Comparison of ENCODE assay signal across 9 cellular contexts in the genomic region with DNA sequence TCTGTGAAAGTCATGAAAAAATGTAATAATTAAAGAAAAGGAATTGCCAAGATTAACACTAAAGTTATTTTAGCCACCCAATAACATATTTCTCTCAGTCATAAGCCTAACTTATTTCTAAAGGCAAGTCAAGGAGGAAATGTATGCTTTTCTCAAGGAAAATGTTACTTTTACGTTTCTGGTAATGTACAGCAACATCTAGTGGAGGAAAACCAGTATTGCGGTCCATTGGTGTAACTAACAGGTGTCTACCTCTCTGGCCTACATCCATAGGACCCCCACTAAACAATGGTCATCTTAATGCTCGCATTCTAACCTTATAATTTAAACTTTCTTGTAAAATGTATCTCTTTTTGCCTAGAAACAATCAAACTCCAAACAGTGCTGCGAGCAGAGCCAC.
DNase-seq lines count a peak whose midpoint lies in the region; TF ChIP-seq lines count a peak whose summit lies in the region.
"Had no signal": no experiment of that assay in that cellular context is flagged by ENCODE, and none has a peak within 500 bp of the region (broad histone marks: within the 10 kb centered on the region; RNA-seq: fewer than 3 reads in every experiment).

No MANE protein-coding gene starts in this region.

- TF ChIP-seq CTCF in GM06990 (IDR thresholded peaks at IDR 0.05; ENCODE audit: insufficient read depth, low read length, poor library complexity, severe bottlenecking), result peak; percentile 48
- TF ChIP-seq CTCF in HL-60 (IDR thresholded peaks at IDR 0.05; ENCODE audit: insufficient read depth, low read length), result peak; percentile 36

- no peak overlapping the region for H3K4me3 ChIP-seq in GM06990 (replicated peaks; ENCODE audit: low read depth, low read length)
- no peak overlapping the region for H3K4me3 ChIP-seq in HL-60 (replicated peaks; ENCODE audit: insufficient read depth, low read length)
- H3K4me3 ChIP-seq: lung had no signal

- H3K36me3 ChIP-seq in GM06990 (ENCODE audit: control insufficient read depth, insufficient read depth, low read length), result no peaks in the 10 kb centered on the region

- DNase-seq in GM06990 (ENCODE audit: extremely low read depth, insufficient read length) (no peak), HL-60 (ENCODE audit: low read depth in 1 of 2, low spot score in 1 of 2) (no peak), amniotic epithelial cell (ENCODE audit: low read depth) (peak; percentile 40), kidney tubule cell (ENCODE audit: low spot score) (peak; percentile 20), HK-2 (ENCODE audit: unreplicated experiment) (no peak), GM19238 (ENCODE audit: insufficient read length, low spot score) (no peak), occipital lobe (lab: John Stamatoyannopoulos, UW) (no peak)
- no peak for DNase-seq in stimulated activated CD4-positive, alpha-beta T cell treated with anti-CD3 and anti-CD28 coated beads, Interleukin-4, amount 100 ng/mL, for 24 hours

- H3K27me3 ChIP-seq in GM06990 (replicated peaks; ENCODE audit: control insufficient read depth, insufficient read depth, low read length), result no peaks in the 10 kb centered on the region
- H3K27me3 ChIP-seq in HL-60 (ENCODE audit: insufficient read depth, poor library complexity, severe bottlenecking), result no peaks in the 10 kb centered on the region

- no peak overlapping the region for H3K27ac ChIP-seq in HL-60 (replicated peaks)

Comparison
In these comparisons a context has a peak if more than half of its experiments do, and no peak if none do; other contexts are left out.
1. DNase-seq: peak in amniotic epithelial cell (single experiment) and kidney tubule cell (single experiment); none in GM06990 (single experiment), HL-60 (0 of 2), HK-2 (single experiment), GM19238 (single experiment), stimulated activated CD4-positive, alpha-beta T cell treated with anti-CD3 and anti-CD28 coated beads, Interleukin-4, amount 100 ng/mL, for 24 hours (single experiment) and occipital lobe (single experiment).